In the genomic region with DNA sequence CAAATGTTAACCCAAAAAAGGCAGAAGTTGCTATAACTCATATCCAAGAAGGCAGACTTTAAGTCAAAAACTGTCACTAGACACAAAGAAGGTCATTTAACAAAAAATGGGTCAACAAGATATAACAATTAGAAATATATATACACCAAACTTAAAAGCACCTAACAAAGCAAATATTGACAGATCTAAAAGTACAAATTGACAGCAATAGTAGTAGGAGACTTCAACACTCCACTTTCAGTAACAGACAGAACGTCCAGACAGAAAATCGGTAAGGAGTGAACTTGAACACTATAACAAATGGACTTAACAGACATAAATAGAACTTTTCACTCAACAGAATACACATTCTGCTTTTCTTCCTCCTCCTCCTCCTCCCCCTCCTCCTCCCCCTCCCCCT, we compare ENCODE assay signal across 10 cellular contexts.
DNase-seq lines count a peak whose midpoint lies in the region; ATAC-seq lines count a peak whose summit lies in the region.
"Had no signal": no experiment of that assay in that cellular context is flagged by ENCODE, and none has a peak within 500 bp of the region (broad histone marks: within the 10 kb centered on the region; RNA-seq: fewer than 3 reads in every experiment).

No MANE protein-coding gene starts in this region.

- H3K36me3 ChIP-seq in iPS-18a (ENCODE audit: control insufficient read depth, low read depth, low read length): no peaks in the 10 kb centered on the region

- no peak overlapping the region for H3K27ac ChIP-seq in iPS-18a (ENCODE audit: low read length)

- H3K4me3 Mint-ChIP-seq in stimulated activated naive CD8-positive, alpha-beta T cell treated with anti-CD3 and anti-CD28 coated beads, Interleukin-15, Interleukin-2, amounts not matched to agents 100 ng/mL and 50 ng/mL, for 24 hours: peak overlapping the region; percentile 1

- H3K9me3 ChIP-seq in iPS-18a (ENCODE audit: control insufficient read depth, low read depth, low read length): no peaks in the 10 kb centered on the region

- peaks cover 25% of the 10 kb centered on the region for H3K4me1 ChIP-seq in iPS-18a (ENCODE audit: control insufficient read depth, low read depth, low read length)

- H3K36me3 Mint-ChIP-seq in stimulated activated naive CD8-positive, alpha-beta T cell treated with anti-CD3 and anti-CD28 coated beads, Interleukin-15, Interleukin-2, amounts not matched to agents 100 ng/mL and 50 ng/mL, for 24 hours (ENCODE audit: low read depth): peaks cover 14% of the 10 kb centered on the region

- H3K27me3 Mint-ChIP-seq in stimulated activated naive CD8-positive, alpha-beta T cell treated with anti-CD3 and anti-CD28 coated beads, Interleukin-15, Interleukin-2, amounts not matched to agents 100 ng/mL and 50 ng/mL, for 24 hours: no peaks in the 10 kb centered on the region

- no peak for ATAC-seq in stimulated activated naive CD8-positive, alpha-beta T cell treated with anti-CD3 and anti-CD28 coated beads, Interleukin-15, Interleukin-2, amounts not matched to agents 100 U/mL and 50 U/mL, for 24 hours
- no peak for ATAC-seq in GM21515 (IDR thresholded peaks at IDR 0.05; ENCODE audit: unreplicated experiment)
- no peak for ATAC-seq in GM18907 (IDR thresholded peaks at IDR 0.05; ENCODE audit: unreplicated experiment)

- H3K27me3 ChIP-seq in iPS-18a (ENCODE audit: control insufficient read depth, insufficient read depth, low read length): no peaks in the 10 kb centered on the region
- H3K27me3 ChIP-seq: BLaER1 treated with 17β-estradiol and CSF1 and Interleukin-3, amounts not matched to agents 10 nM and 100 nM had no signal

- no peak overlapping the region for H3K27ac Mint-ChIP-seq in stimulated activated naive CD8-positive, alpha-beta T cell treated with anti-CD3 and anti-CD28 coated beads, Interleukin-15, Interleukin-2, amounts not matched to agents 100 ng/mL and 50 ng/mL, for 24 hours

- H3K9me3 Mint-ChIP-seq in stimulated activated naive CD8-positive, alpha-beta T cell treated with anti-CD3 and anti-CD28 coated beads, Interleukin-15, Interleukin-2, amounts not matched to agents 100 ng/mL and 50 ng/mL, for 24 hours: peaks cover 17% of the 10 kb centered on the region

- H3K4me1 Mint-ChIP-seq in stimulated activated naive CD8-positive, alpha-beta T cell treated with anti-CD3 and anti-CD28 coated beads, Interleukin-15, Interleukin-2, amounts not matched to agents 100 ng/mL and 50 ng/mL, for 24 hours (ENCODE audit: low read depth): peaks cover 31% of the 10 kb centered on the region

- no peak for DNase-seq in stimulated activated naive CD8-positive, alpha-beta T cell treated with anti-CD3 and anti-CD28 coated beads, Interleukin-15, Interleukin-2, amounts not matched to agents 100 U/mL and 50 U/mL, for 24 hours
- DNase-seq in NCI-H69 (lab: John Stamatoyannopoulos, UW) (peak; percentile 31), SW 1271 (lab: John Stamatoyannopoulos, UW) (no peak), NCI-H446 treated with DMSO at 0.1 percent for 48 hours (lab: John Stamatoyannopoulos, UW) (no peak)
- DNase-seq: NCI-H1092 treated with DMSO at 0.1 percent for 48 hours had no signal

- peak overlapping the region; percentile 58 for H3K4me3 ChIP-seq in iPS-18a (ENCODE audit: low read length)

- H3K9ac ChIP-seq in iPS-18a (ENCODE audit: low read length): no peak overlapping the region
- H3K9ac ChIP-seq: BLaER1 treated with 17β-estradiol and CSF1 and Interleukin-3, amounts not matched to agents 10 nM and 100 nM had no signal
